In the genomic region with DNA sequence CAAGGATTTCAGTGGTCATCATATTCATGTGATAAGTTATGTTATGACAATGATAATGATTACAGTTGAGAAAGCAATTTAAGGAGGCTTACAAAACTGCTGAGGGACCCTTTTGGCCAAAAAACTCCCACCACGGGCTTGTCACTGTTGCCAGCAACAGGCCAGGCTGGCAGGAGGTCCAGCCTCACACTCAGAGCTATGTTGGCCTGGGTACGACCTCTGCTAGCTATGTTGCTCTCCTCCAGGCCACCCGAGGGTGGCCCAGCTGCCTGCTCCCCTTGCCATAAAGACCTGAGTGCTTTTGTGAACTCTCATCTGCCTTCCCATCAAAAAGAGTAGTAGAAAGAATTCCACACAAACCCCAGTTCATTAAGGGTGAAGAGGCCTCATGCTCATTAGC, we compare ENCODE assay signal across 16 cellular contexts. TPM values are rescaled to one million over a fixed set of nuclear protein-coding genes. Genes with fewer than 3 reads are reported as not detected.
DNase-seq lines count a peak whose midpoint lies in the region; ATAC-seq, FAIRE-seq and TF ChIP-seq lines count a peak whose summit lies in the region.
"Had no signal": no experiment of that assay in that cellular context is flagged by ENCODE, and none has a peak within 500 bp of the region (broad histone marks: within the 10 kb centered on the region; RNA-seq: fewer than 3 reads in every experiment).

No MANE protein-coding gene starts in this region.

- TF ChIP-seq EP300 in sigmoid colon (IDR thresholded peaks at IDR 0.05): no peak

- H3K23ac ChIP-seq in mesenchymal stem cell (ENCODE audit: low read length in 2 of 2): no peak overlapping the region

- peak overlapping the region in 1 of 2 experiments; percentile 48 for H3K18ac ChIP-seq in mesenchymal stem cell (ENCODE audit: low read depth in 1 of 2, low read length in 2 of 2)

- intact Hi-C loops in sigmoid colon (cut with DNase I): no loop called here

- no peak overlapping the region for H4K91ac ChIP-seq in mesenchymal stem cell (ENCODE audit: low read length)

- H3K4me3 ChIP-seq in HUES6 (ENCODE audit: low read depth, low read length) (no peak overlapping the region), astrocyte (ENCODE audit: insufficient read depth, low read depth, low read length) (no peak overlapping the region), mesenchymal stem cell (ENCODE audit: insufficient read depth in 1 of 2, low read depth in 1 of 2, low read length in 2 of 2) (no peak overlapping the region), sigmoid colon (no peak overlapping the region)
- H3K4me3 ChIP-seq: HAP-1 had no signal

- H3K27me3 ChIP-seq in HUES6 (ENCODE audit: control insufficient read depth, insufficient read depth, low read length): no peaks in the 10 kb centered on the region; the same call in 1 of the 2 replicates
- H3K27me3 ChIP-seq in astrocyte (ENCODE audit: insufficient read depth, low read length): no peaks in the 10 kb centered on the region
- H3K27me3 ChIP-seq in mesenchymal stem cell (ENCODE audit: control insufficient read depth in 1 of 2, insufficient read depth in 1 of 2, low read length in 2 of 2): no peaks in the 10 kb centered on the region
- no peaks in the 10 kb centered on the region for H3K27me3 ChIP-seq in sigmoid colon

- no peak overlapping the region for H2BK120ac ChIP-seq in mesenchymal stem cell (ENCODE audit: low read depth, low read length)

- H3K4me3 Mint-ChIP-seq in astrocyte (ENCODE audit: unreplicated experiment): no peak overlapping the region
- H3K4me3 Mint-ChIP-seq: CD8-positive, alpha-beta T cell had no signal

- H3K9ac ChIP-seq in HUES6 (ENCODE audit: low read length): no peak overlapping the region
- H3K9ac ChIP-seq in astrocyte (ENCODE audit: low read length): no peak overlapping the region
- no peak overlapping the region for H3K9ac ChIP-seq in mesenchymal stem cell (ENCODE audit: low read length)

- H3K27ac Mint-ChIP-seq in astrocyte (ENCODE audit: unreplicated experiment): no peak overlapping the region
- H3K27ac Mint-ChIP-seq in activated naive CD4-positive, alpha-beta T cell treated with anti-CD3 and anti-CD28 coated beads, Interleukin-2, amount 50 U/mL, for 72 hours: no peak overlapping the region
- H3K27ac Mint-ChIP-seq: CD14-positive monocyte; CD8-positive, alpha-beta T cell had no signal

- TF ChIP-seq POLR2A in sigmoid colon (IDR thresholded peaks at IDR 0.05): no peak

- H2AFZ ChIP-seq in astrocyte (ENCODE audit: low read depth, low read length) (no peak overlapping the region), mesenchymal stem cell (ENCODE audit: low read depth, low read length) (no peak overlapping the region)

- peaks cover 67% of the 10 kb centered on the region for H3K79me2 ChIP-seq in astrocyte (ENCODE audit: insufficient read depth, low read length)

- H3K36me3 Mint-ChIP-seq in astrocyte (ENCODE audit: low read depth, unreplicated experiment): peaks cover 4% of the 10 kb centered on the region
- H3K36me3 Mint-ChIP-seq in activated naive CD4-positive, alpha-beta T cell treated with anti-CD3 and anti-CD28 coated beads, Interleukin-2, amount 50 U/mL, for 72 hours: no peaks in the 10 kb centered on the region
- H3K36me3 Mint-ChIP-seq: CD14-positive monocyte; CD8-positive, alpha-beta T cell had no signal

- no peak for ATAC-seq in activated naive CD4-positive, alpha-beta T cell treated with anti-CD3 and anti-CD28 coated beads, Interleukin-2, amount 50 U/mL, for 72 hours
- ATAC-seq: CD8-positive, alpha-beta T cell had no signal

- H2BK5ac ChIP-seq in mesenchymal stem cell (ENCODE audit: low read depth, low read length, poor library complexity, severe bottlenecking): peak overlapping the region; percentile 9

- H3K4me1 Mint-ChIP-seq in astrocyte (ENCODE audit: low read depth, unreplicated experiment): peaks cover 12% of the 10 kb centered on the region
- H3K4me1 Mint-ChIP-seq: CD14-positive monocyte had no signal

- no peaks in the 10 kb centered on the region for H3K9me3 Mint-ChIP-seq in astrocyte (ENCODE audit: unreplicated experiment)
- peaks cover 0 to 4% of the 10 kb centered on the region in 2 donors for H3K9me3 Mint-ChIP-seq in activated naive CD4-positive, alpha-beta T cell treated with anti-CD3 and anti-CD28 coated beads, Interleukin-2, amount 50 U/mL, for 72 hours
- H3K9me3 Mint-ChIP-seq: CD8-positive, alpha-beta T cell had no signal

- H3K9me3 ChIP-seq in HUES6 (ENCODE audit: control insufficient read depth, insufficient read depth, low read depth, low read length) (peaks cover 2% of the 10 kb centered on the region), astrocyte (ENCODE audit: insufficient read depth, low read depth, low read length) (no peaks in the 10 kb centered on the region), mesenchymal stem cell (ENCODE audit: control insufficient read depth, low read length) (no peaks in the 10 kb centered on the region), sigmoid colon (no peaks in the 10 kb centered on the region)
- H3K9me3 ChIP-seq: Caco-2, HAP-1 had no signal

- H3K4me2 ChIP-seq in astrocyte (ENCODE audit: low read length): no peak overlapping the region
- no peak overlapping the region for H3K4me2 ChIP-seq in mesenchymal stem cell (ENCODE audit: low read length, poor library complexity, severe bottlenecking)

- H2AK5ac ChIP-seq in mesenchymal stem cell (ENCODE audit: low read length, severe bottlenecking): peak overlapping the region; percentile 85

- H3K36me3 ChIP-seq in HUES6 (ENCODE audit: control insufficient read depth, insufficient read depth, low read length): peaks cover 31% of the 10 kb centered on the region
- H3K36me3 ChIP-seq in astrocyte (ENCODE audit: insufficient read depth, low read length): no peaks in the 10 kb centered on the region
- H3K36me3 ChIP-seq in mesenchymal stem cell (ENCODE audit: control insufficient read depth in 1 of 2, insufficient read depth in 2 of 2, low read depth in 1 of 2, low read length in 2 of 2): peaks cover 0 to 7% of the 10 kb centered on the region in 2 experiments
- H3K36me3 ChIP-seq in sigmoid colon: peaks cover 0 to 4% (median 0%) of the 10 kb centered on the region in 4 donors
- H3K36me3 ChIP-seq: HAP-1 had no signal

- 86% methylated on average over 3 of the region's 3 CpGs for WGBS in mesenchymal stem cell
- 84 to 86% methylated on average over 3 of the region's 3 CpGs for WGBS in sigmoid colon, 2 donors

- H3K4me1 ChIP-seq in HUES6 (ENCODE audit: control insufficient read depth, insufficient read depth, low read length): peaks cover 26% of the 10 kb centered on the region
- peaks cover 21% of the 10 kb centered on the region for H3K4me1 ChIP-seq in astrocyte (ENCODE audit: insufficient read depth, low read length)
- peaks cover 14% of the 10 kb centered on the region for H3K4me1 ChIP-seq in mesenchymal stem cell (ENCODE audit: control insufficient read depth, insufficient read depth, low read depth, low read length)
- peaks cover 0 to 48% (median 9%) of the 10 kb centered on the region in 4 donors for H3K4me1 ChIP-seq in sigmoid colon
- H3K4me1 ChIP-seq: Caco-2 had no signal

- H3K27me3 Mint-ChIP-seq in astrocyte (ENCODE audit: low read depth, unreplicated experiment): no peaks in the 10 kb centered on the region

- no peak overlapping the region for H2BK15ac ChIP-seq in mesenchymal stem cell (ENCODE audit: low read depth, poor library complexity, severe bottlenecking)

- H3K4ac ChIP-seq in mesenchymal stem cell (ENCODE audit: low read depth in 1 of 2, low read length in 2 of 2): no peak overlapping the region

- DNase-seq in astrocyte (ENCODE audit: low read depth) (no peak), mesenchymal stem cell (no peak), sigmoid colon (no peak), NCI-H2171 (lab: John Stamatoyannopoulos, UW) (no peak), SHP77 treated with DMSO at 0.1 percent for 48 hours (lab: John Stamatoyannopoulos, UW) (no peak)
- DNase-seq in activated naive CD4-positive, alpha-beta T cell treated with anti-CD3 and anti-CD28 coated beads, Interleukin-2, amount 50 U/mL, for 72 hours (ENCODE audit: low spot score in 2 of 2): no peak
- DNase-seq: Caco-2; CD8-positive, alpha-beta T cell; DND-41; GDM1 had no signal

- TF ChIP-seq CTCF in astrocyte (IDR thresholded peaks at IDR 0.05; ENCODE audit: insufficient read depth, low read depth, low read length) (no peak), sigmoid colon (IDR thresholded peaks at IDR 0.05) (no peak)

- peak overlapping the region in 1 of 2 experiments; percentile 63 for H2BK12ac ChIP-seq in mesenchymal stem cell (ENCODE audit: low read length in 2 of 2)

- H3K79me1 ChIP-seq in mesenchymal stem cell (replicated peaks; ENCODE audit: low read length, poor library complexity, severe bottlenecking): no peaks in the 10 kb centered on the region

- H3K27ac ChIP-seq in HUES6 (ENCODE audit: low read depth, low read length) (0 out of 2 replicates have a peak overlapping the region, but pooled peaks have one; percentile 12), astrocyte (ENCODE audit: low read depth, low read length) (peak overlapping the region; percentile 26), mesenchymal stem cell (ENCODE audit: low read length, poor library complexity, severe bottlenecking) (no peak overlapping the region), sigmoid colon (peak overlapping the region in 3 of 4 donors; percentile 26 to 50 (median 33))

- no peak overlapping the region for H4K8ac ChIP-seq in mesenchymal stem cell (ENCODE audit: low read length)

- no peak overlapping the region for H3K14ac ChIP-seq in mesenchymal stem cell (ENCODE audit: low read length in 2 of 2)

- H4K20me1 ChIP-seq in astrocyte (ENCODE audit: insufficient read depth, low read length): no peaks in the 10 kb centered on the region

- no peak for FAIRE-seq in astrocyte (lab: Jason Lieb, UNC)
- FAIRE-seq: A204.1, GM19239, H1 had no signal

RNA-seq across cellular contexts. Expression of gene MID1, which starts 52.0 kb away (rescaled TPM):
- total RNA-seq in astrocyte: 16.8 and 31.2 TPM in 2 replicates
- 3.7 TPM for polyA plus RNA-seq in mesenchymal stem cell (2013, experiment 1 of 2)
- polyA plus RNA-seq in mesenchymal stem cell (2013, experiment 2 of 2): 2.7 TPM
- 10 to 100 TPM; 34.6 to 77.5 (median 54.6) TPM for total RNA-seq in sigmoid colon
- polyA plus RNA-seq in sigmoid colon: 1 to 10 TPM; 3.2 to 9.3 (median 3.6) TPM
- 1 to 10 TPM in 1 of 2 donors, under 1 TPM in 1; 0.91 to 2.7 TPM for total RNA-seq in activated naive CD4-positive, alpha-beta T cell treated with anti-CD3 and anti-CD28 coated beads, Interleukin-2, amount 50 U/mL, for 72 hours
- total RNA-seq: CD8-positive, alpha-beta T cell had no signal
